In the genomic region with DNA sequence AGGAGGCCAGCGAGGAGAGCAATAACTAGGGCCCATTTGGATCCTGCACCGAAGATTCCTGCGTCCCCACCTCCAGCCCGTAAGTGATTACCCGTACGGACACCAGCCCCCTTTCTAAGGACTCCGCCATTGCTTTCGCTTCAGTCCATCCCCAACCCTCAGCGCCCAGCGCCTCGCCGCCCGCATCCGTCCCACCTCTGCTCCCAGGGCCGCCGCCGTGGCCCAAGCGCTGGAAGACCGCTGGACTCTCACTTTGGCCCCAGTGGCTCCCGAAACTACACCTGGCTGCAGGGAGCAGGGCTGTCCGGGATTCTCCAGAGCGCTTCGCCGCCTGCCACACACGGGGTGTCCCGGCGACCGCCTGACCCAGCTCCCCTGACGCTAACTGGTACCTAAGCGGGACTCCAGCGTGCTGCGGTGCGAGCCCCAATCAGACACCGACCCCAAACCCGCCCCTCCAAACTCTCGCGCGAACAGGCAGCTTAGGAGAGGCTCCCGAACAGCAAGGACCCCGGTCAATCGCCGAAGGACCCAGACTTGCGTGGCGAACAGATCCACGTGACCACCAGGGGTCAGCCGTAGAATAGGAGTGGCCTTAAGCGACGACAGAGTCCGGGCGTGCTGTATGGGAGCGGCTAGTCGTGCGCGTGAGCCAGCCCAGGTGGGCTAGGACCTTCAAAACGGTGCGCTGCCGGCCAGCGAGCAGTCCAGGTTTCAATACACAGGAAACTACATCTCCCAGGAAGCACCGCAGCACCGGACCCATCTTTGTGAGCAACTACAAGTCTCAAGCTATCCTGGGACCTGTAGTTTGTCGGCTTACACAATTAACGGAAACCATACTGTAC, we compare ENCODE assay signal across 1 cellular context.
TF ChIP-seq lines count a peak whose summit lies in the region.

A gene (minus strand): TSS at position 363 of the 848 bp plus-strand sequence. CDS start 771 bp downstream, outside the sequence.

TF ChIP-seq in WTC11, 78 proteins besides CTCF, POLR2A, EP300 and RAD21 (continued from another document):
- TF ChIP-seq, protein P1, sequence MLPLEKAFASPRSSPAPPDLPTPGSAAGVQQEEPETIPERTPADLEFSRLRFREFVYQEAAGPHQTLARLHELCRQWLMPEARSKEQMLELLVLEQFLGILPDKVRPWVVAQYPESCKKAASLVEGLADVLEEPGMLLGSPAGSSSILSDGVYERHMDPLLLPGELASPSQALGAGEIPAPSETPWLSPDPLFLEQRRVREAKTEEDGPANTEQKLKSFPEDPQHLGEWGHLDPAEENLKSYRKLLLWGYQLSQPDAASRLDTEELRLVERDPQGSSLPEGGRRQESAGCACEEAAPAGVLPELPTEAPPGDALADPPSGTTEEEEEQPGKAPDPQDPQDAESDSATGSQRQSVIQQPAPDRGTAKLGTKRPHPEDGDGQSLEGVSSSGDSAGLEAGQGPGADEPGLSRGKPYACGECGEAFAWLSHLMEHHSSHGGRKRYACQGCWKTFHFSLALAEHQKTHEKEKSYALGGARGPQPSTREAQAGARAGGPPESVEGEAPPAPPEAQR (CRISPR knock-in tag; IDR thresholded peaks at IDR 0.05), result no peak
- no peak for TF ChIP-seq ZBTB21 (CRISPR knock-in tag; IDR thresholded peaks at IDR 0.05; ENCODE audit: borderline replicate concordance)
- no peak for TF ChIP-seq JAZF1 (CRISPR knock-in tag; IDR thresholded peaks at IDR 0.05)
- no peak for TF ChIP-seq MXD4 (CRISPR knock-in tag; IDR thresholded peaks at IDR 0.05; ENCODE audit: borderline replicate concordance)
- no peak for TF ChIP-seq EMX1 (CRISPR knock-in tag; IDR thresholded peaks at IDR 0.05)
